Comparison of ENCODE assay signal across 24 cellular contexts in genomic region chr4:85967872-85968271, GRCh38.
DNase-seq lines count a peak whose midpoint lies in the region; ATAC-seq and TF ChIP-seq lines count a peak whose summit lies in the region.
"Had no signal": no experiment of that assay in that cellular context is flagged by ENCODE, and none has a peak within 500 bp of the region (broad histone marks: within the 10 kb centered on the region; RNA-seq: fewer than 3 reads in every experiment).

No MANE protein-coding gene starts in this region.

- peaks cover 15% of the 10 kb centered on the region for H3K4me1 Mint-ChIP-seq in stimulated activated memory B cell treated with anti-CD40 and anti-IgM and Interleukin-4, amounts not matched to agents 10 μg/mL and 1 μg/mL and 100 μg/mL, for 72 hours
- H3K4me1 Mint-ChIP-seq in CD8-positive, alpha-beta memory T cell, result no peaks in the 10 kb centered on the region
- H3K4me1 Mint-ChIP-seq in immature natural killer cell, result no peaks in the 10 kb centered on the region

- no peaks in the 10 kb centered on the region for H3K79me2 ChIP-seq in SK-N-SH (ENCODE audit: insufficient read depth)

- no peak for TF ChIP-seq RAD21 in SK-N-SH (IDR thresholded peaks at IDR 0.05; ENCODE audit: low read length)

- 71% methylated on average over 2 of the region's 2 CpGs for WGBS in SK-N-SH (ENCODE audit: low lambda C conversion rate)

- H3K27me3 Mint-ChIP-seq in stimulated activated memory B cell treated with anti-CD40 and anti-IgM and Interleukin-4, amounts not matched to agents 10 μg/mL and 1 μg/mL and 100 μg/mL, for 72 hours, result no peaks in the 10 kb centered on the region
- H3K27me3 Mint-ChIP-seq in CD8-positive, alpha-beta memory T cell, result no peaks in the 10 kb centered on the region
- H3K27me3 Mint-ChIP-seq in immature natural killer cell (ENCODE audit: low read depth in 3 of 3), result no peaks in the 10 kb centered on the region
- H3K27me3 Mint-ChIP-seq: activated CD8-positive, alpha-beta T cell treated with anti-CD3 and anti-CD28 coated beads for 36 hours; activated T-cell treated with anti-CD3 and anti-CD28 coated beads, Interleukin-2, amount 50 U/mL, for 24 hours had no signal

- H3K27me3 ChIP-seq in SK-N-SH (ENCODE audit: insufficient read depth), result no peaks in the 10 kb centered on the region
- H3K27me3 ChIP-seq in CD8-positive, alpha-beta memory T cell (ENCODE audit: insufficient read depth, low read length, poor library complexity, severe bottlenecking), result no peaks in the 10 kb centered on the region

- ATAC-seq in SK-N-SH treated with all-trans-retinoic acid at 6 μM for 48 hours, result no peak
- ATAC-seq in stimulated activated memory B cell treated with anti-CD40 and anti-IgM and Interleukin-4, amounts not matched to agents 10 μg/mL and 1 μg/mL and 100 μg/mL, for 72 hours, result peak; percentile 45
- no peak for ATAC-seq in GM18502 (IDR thresholded peaks at IDR 0.05; ENCODE audit: poor library complexity, unreplicated experiment)
- ATAC-seq: activated CD8-positive, alpha-beta T cell treated with anti-CD3 and anti-CD28 coated beads for 36 hours had no signal

- H3K4me3 Mint-ChIP-seq in stimulated activated memory B cell treated with anti-CD40 and anti-IgM and Interleukin-4, amounts not matched to agents 10 μg/mL and 1 μg/mL and 100 μg/mL, for 72 hours, result no peak overlapping the region
- no peak overlapping the region for H3K4me3 Mint-ChIP-seq in CD8-positive, alpha-beta memory T cell
- H3K4me3 Mint-ChIP-seq in immature natural killer cell, result no peak overlapping the region
- H3K4me3 Mint-ChIP-seq: activated CD8-positive, alpha-beta T cell treated with anti-CD3 and anti-CD28 coated beads for 36 hours; activated T-cell treated with anti-CD3 and anti-CD28 coated beads, Interleukin-2, amount 50 U/mL, for 24 hours; nephron had no signal

- H3K36me3 ChIP-seq in SK-N-SH (replicated peaks in 1 of 2; ENCODE audit: control insufficient read depth in 1 of 2, insufficient read depth in 2 of 2, low read length in 1 of 2), result no peaks in the 10 kb centered on the region
- no peaks in the 10 kb centered on the region for H3K36me3 ChIP-seq in CD8-positive, alpha-beta memory T cell (ENCODE audit: insufficient read depth, low read length)

- H3K9me3 Mint-ChIP-seq in stimulated activated memory B cell treated with anti-CD40 and anti-IgM and Interleukin-4, amounts not matched to agents 10 μg/mL and 1 μg/mL and 100 μg/mL, for 72 hours, result peaks cover 9% of the 10 kb centered on the region
- peaks cover 0 to 3% (median 0%) of the 10 kb centered on the region in 5 donors for H3K9me3 Mint-ChIP-seq in CD8-positive, alpha-beta memory T cell
- H3K9me3 Mint-ChIP-seq in immature natural killer cell, result peaks cover 0 to 11% (median 0%) of the 10 kb centered on the region in 6 donors
- H3K9me3 Mint-ChIP-seq: activated T-cell treated with anti-CD3 and anti-CD28 coated beads, Interleukin-2, amount 50 U/mL, for 24 hours had no signal

- no peaks in the 10 kb centered on the region for H4K20me1 ChIP-seq in SK-N-SH (ENCODE audit: insufficient read depth)

- H3K27ac Mint-ChIP-seq in stimulated activated memory B cell treated with anti-CD40 and anti-IgM and Interleukin-4, amounts not matched to agents 10 μg/mL and 1 μg/mL and 100 μg/mL, for 72 hours, result peak overlapping the region; percentile 52
- no peak overlapping the region for H3K27ac Mint-ChIP-seq in CD8-positive, alpha-beta memory T cell
- no peak overlapping the region for H3K27ac Mint-ChIP-seq in immature natural killer cell
- H3K27ac Mint-ChIP-seq: activated CD8-positive, alpha-beta T cell treated with anti-CD3 and anti-CD28 coated beads for 36 hours; activated T-cell treated with anti-CD3 and anti-CD28 coated beads, Interleukin-2, amount 50 U/mL, for 24 hours had no signal

- no peak for TF ChIP-seq EP300 in SK-N-SH (IDR thresholded peaks at IDR 0.05; ENCODE audit: borderline replicate concordance in 1 of 2, low read depth in 1 of 2, low read length in 1 of 2)

- H2AFZ ChIP-seq in SK-N-SH (ENCODE audit: low read depth), result 0 out of 2 replicates have a peak overlapping the region, but pooled peaks have one; percentile 5

- H3K36me3 Mint-ChIP-seq in stimulated activated memory B cell treated with anti-CD40 and anti-IgM and Interleukin-4, amounts not matched to agents 10 μg/mL and 1 μg/mL and 100 μg/mL, for 72 hours, result peaks cover 30% of the 10 kb centered on the region
- H3K36me3 Mint-ChIP-seq in CD8-positive, alpha-beta memory T cell, result no peaks in the 10 kb centered on the region
- no peaks in the 10 kb centered on the region for H3K36me3 Mint-ChIP-seq in immature natural killer cell

- TF ChIP-seq CTCF in SK-N-SH (IDR thresholded peaks at IDR 0.05), result no peak

- no peak overlapping the region for H3K9ac ChIP-seq in SK-N-SH

- peaks cover 2 to 3% of the 10 kb centered on the region in 2 experiments; a peak in 2 of 4 replicates for H3K4me1 ChIP-seq in SK-N-SH (ENCODE audit: control insufficient read depth in 1 of 2, insufficient read depth in 2 of 2, low read depth in 1 of 2, low read length in 1 of 2)
- H3K4me1 ChIP-seq in CD8-positive, alpha-beta memory T cell (ENCODE audit: insufficient read depth, low read length), result no peaks in the 10 kb centered on the region

- H3K9me3 ChIP-seq in SK-N-SH, result no peaks in the 10 kb centered on the region
- no peaks in the 10 kb centered on the region for H3K9me3 ChIP-seq in CD8-positive, alpha-beta memory T cell (ENCODE audit: low read length)

- no peak overlapping the region for H3K4me2 ChIP-seq in SK-N-SH

- H3F3A ChIP-seq in SK-N-SH (replicated peaks; ENCODE audit: insufficient read depth), result no peaks in the 10 kb centered on the region

- CTCF ChIA-PET in SK-N-SH (lab: Yijun Ruan, JAX), result interaction anchor here (0.5 to 5.7 kb wide), 6 partner anchors 40 to 820 kb away, joined by 3 to 117 read pairs (median 4); no protein-coding TSS in a partner anchor
- CTCF ChIA-PET in CD8-positive, alpha-beta memory T cell (lab: Charles Lee), result no interaction called here

- no peak overlapping the region for H3K4me3 ChIP-seq in SK-N-SH (ENCODE audit: low read depth in 2 of 2, low read length in 1 of 2)
- H3K4me3 ChIP-seq in CD8-positive, alpha-beta memory T cell (ENCODE audit: low read length), result no peak overlapping the region
- H3K4me3 ChIP-seq: skin epidermis had no signal

- peak overlapping the region in 1 of 2 experiments; percentile 29; a peak in 1 of 4 replicates for H3K27ac ChIP-seq in SK-N-SH (ENCODE audit: low read depth in 2 of 2, low read length in 1 of 2)
- H3K27ac ChIP-seq in CD8-positive, alpha-beta memory T cell (ENCODE audit: low read depth, low read length), result no peak overlapping the region
- H3K27ac ChIP-seq: 22Rv1, C4-2B had no signal

- no peak for DNase-seq in SK-N-SH
- DNase-seq in RPMI7951 (ENCODE audit: low read depth), result peak; percentile 47
- DNase-seq in iris pigment epithelial cell (ENCODE audit: low read depth), result peak; percentile 27
- no peak for DNase-seq in CD8-positive, alpha-beta memory T cell
- DNase-seq in immature natural killer cell, result no peak
- DNase-seq: activated CD8-positive, alpha-beta T cell treated with anti-CD3 and anti-CD28 coated beads for 36 hours; activated naive CD4-positive, alpha-beta T cell treated with Interleukin-2 at 50 U/mL for 16 hours; activated T-cell treated with anti-CD3 and anti-CD28 coated beads, Interleukin-2, amount 50 U/mL, for 24 hours; aorta; cerebellar nuclear complex; DMS53; effector CD4-positive, alpha-beta T cell; KBM-7; kidney; NCI-H2029; NCI-H510A treated with DMSO at 0.1 percent for 48 hours; stimulated activated CD4-positive, alpha-beta T cell treated with anti-CD3 and anti-CD28 coated beads, Interleukin-4, amount 100 ng/mL, for 24 hours had no signal

- POLR2A ChIA-PET in SK-N-SH (lab: Yijun Ruan, JAX), result no interaction called here
- POLR2A ChIA-PET in CD8-positive, alpha-beta memory T cell (lab: Charles Lee), result no interaction called here

- no peaks in the 10 kb centered on the region for H3K9me2 ChIP-seq in SK-N-SH

TF ChIP-seq in SK-N-SH, 30 proteins besides CTCF, POLR2A, EP300 and RAD21 (continues in another document):
- no peak for TF ChIP-seq POLR2AphosphoS5 (IDR thresholded peaks at IDR 0.05; ENCODE audit: low read depth, low read length)
- TF ChIP-seq TCF12 (IDR thresholded peaks at IDR 0.05), result no peak
- no peak for TF ChIP-seq GABPA (IDR thresholded peaks at IDR 0.05; ENCODE audit: low read depth)

TF ChIP-seq in SK-N-SH treated with all-trans-retinoic acid at 6 μM for 48 hours, 23 proteins besides CTCF, POLR2A, EP300 and RAD21 (continues in another document):
- TF ChIP-seq ZFP30 (CRISPR knock-in tag; IDR thresholded peaks at IDR 0.05), result no peak
- TF ChIP-seq SNAI2 (CRISPR knock-in tag; IDR thresholded peaks at IDR 0.05), result no peak
- no peak for TF ChIP-seq ZNF8 (CRISPR knock-in tag; IDR thresholded peaks at IDR 0.05)
- TF ChIP-seq OSR1 (CRISPR knock-in tag; IDR thresholded peaks at IDR 0.05), result no peak
- TF ChIP-seq, protein P1, sequence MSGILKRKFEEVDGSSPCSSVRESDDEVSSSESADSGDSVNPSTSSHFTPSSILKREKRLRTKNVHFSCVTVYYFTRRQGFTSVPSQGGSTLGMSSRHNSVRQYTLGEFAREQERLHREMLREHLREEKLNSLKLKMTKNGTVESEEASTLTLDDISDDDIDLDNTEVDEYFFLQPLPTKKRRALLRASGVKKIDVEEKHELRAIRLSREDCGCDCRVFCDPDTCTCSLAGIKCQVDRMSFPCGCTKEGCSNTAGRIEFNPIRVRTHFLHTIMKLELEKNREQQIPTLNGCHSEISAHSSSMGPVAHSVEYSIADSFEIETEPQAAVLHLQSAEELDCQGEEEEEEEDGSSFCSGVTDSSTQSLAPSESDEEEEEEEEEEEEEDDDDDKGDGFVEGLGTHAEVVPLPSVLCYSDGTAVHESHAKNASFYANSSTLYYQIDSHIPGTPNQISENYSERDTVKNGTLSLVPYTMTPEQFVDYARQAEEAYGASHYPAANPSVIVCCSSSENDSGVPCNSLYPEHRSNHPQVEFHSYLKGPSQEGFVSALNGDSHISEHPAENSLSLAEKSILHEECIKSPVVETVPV (CRISPR knock-in tag; IDR thresholded peaks at IDR 0.05), result no peak
- TF ChIP-seq RARB (CRISPR knock-in tag; IDR thresholded peaks at IDR 0.05), result no peak
- no peak for TF ChIP-seq GLIS3 (CRISPR knock-in tag; IDR thresholded peaks at IDR 0.05)
- no peak for TF ChIP-seq ZNF70 (CRISPR knock-in tag; IDR thresholded peaks at IDR 0.05)
- TF ChIP-seq TCF4 (CRISPR knock-in tag; IDR thresholded peaks at IDR 0.05; ENCODE audit: borderline replicate concordance), result no peak
- TF ChIP-seq TOX (CRISPR knock-in tag; IDR thresholded peaks at IDR 0.05; ENCODE audit: borderline replicate concordance), result no peak

Comparison
In these comparisons a context has a peak if more than half of its experiments do, and no peak if none do; other contexts are left out.
1. DNase-seq: peak in RPMI7951 (single experiment) and iris pigment epithelial cell (single experiment); none in SK-N-SH (single experiment), CD8-positive, alpha-beta memory T cell (0 of 5) and immature natural killer cell (0 of 3).